In genomic region chr17:44947461-44948314, GRCh38 we compare ENCODE assay signal across 8 cellular contexts. TPM values are rescaled to one million over a fixed set of nuclear protein-coding genes. Genes with fewer than 3 reads are reported as not detected.
A peak's percentile ranks its signal among the peaks of the same experiment; 100 is the strongest.
DNase-seq lines count a peak whose midpoint lies in the region; ATAC-seq and TF ChIP-seq lines count a peak whose summit lies in the region.

KIF18B (minus strand) TSS chr17:44947773; CDS start chr17:44936344, 11,429 bp downstream.

- DNase-seq in DMS153 treated with DMSO at 0.1 percent for 48 hours (lab: John Stamatoyannopoulos, UW; ENCODE audit: unreplicated experiment) (peak; percentile 90), PC-3 (peak; percentile 99), activated T-cell treated with anti-CD3 and anti-CD28 coated beads for 4 hours (peak; percentile 80), epithelial cell of proximal tubule (ENCODE audit: low read depth) (peak; percentile 68)
- DNase-seq in Jurkat, Clone E6-1 (ENCODE audit: low read depth, low spot score), result peak; percentile 98
- peak; percentile 71 to 82 for DNase-seq in stimulated activated CD8-positive, alpha-beta memory T cell treated with anti-CD3 and anti-CD28 coated beads, Interleukin-4, amount 100 ng/mL, for 4 hours (ENCODE audit: low read depth in 2 of 2, low spot score in 1 of 2)

- no peaks in the 10 kb centered on the region for H3F3A ChIP-seq in PC-3 (ENCODE audit: low read length, unreplicated experiment)

- H3K4me1 ChIP-seq in PC-3 (ENCODE audit: insufficient read depth, low read length) (peaks cover 36% of the 10 kb centered on the region), mucosa of rectum (ENCODE audit: control insufficient read depth in 2 of 2, insufficient read depth in 2 of 2, low read length in 2 of 2) (peaks cover 4 to 9% of the 10 kb centered on the region in 2 donors)

- H3K27ac ChIP-seq in PC-3 (ENCODE audit: low read length) (peak within 1 kb of the TSS; percentile 72), mucosa of rectum (ENCODE audit: low read depth in 2 of 2, low read length in 2 of 2) (peak within 1 kb of the TSS in 1 of 2 donors; percentile 23)

- H3K9ac ChIP-seq in PC-3 (ENCODE audit: low read length) (peak within 1 kb of the TSS; percentile 96), mucosa of rectum (ENCODE audit: low read depth in 1 of 2, low read length in 2 of 2) (peak within 1 kb of the TSS; percentile 49 to 80)

- BruUV-seq in PC-3 (replicated peaks; lab: Mats Ljungman, UMichigan), result TSS peak; percentile 99

- no peaks in the 10 kb centered on the region for H3K9me3 ChIP-seq in PC-3 (ENCODE audit: low read length)
- H3K9me3 ChIP-seq in mucosa of rectum (ENCODE audit: control insufficient read depth in 2 of 2, low read length in 2 of 2), result no peaks in the 10 kb centered on the region

- POLR2A ChIA-PET in PC-3 (lab: Charles Lee; ENCODE audit: unreplicated experiment), result interaction anchor here (0.6 kb wide), 3 partner anchors 30 to 723 kb away, joined by 6 to 8 read pairs (median 8); no protein-coding TSS in a partner anchor

- H3K4me2 ChIP-seq in PC-3 (ENCODE audit: low read length), result peak within 1 kb of the TSS; percentile 86

- TF ChIP-seq CTCF in PC-3 (conservative IDR thresholded peaks at IDR 0.05; ENCODE audit: low read depth, low read length), result peak; percentile 37; the same call in 1 of the 2 replicates
- no peak for TF ChIP-seq CTCF in epithelial cell of proximal tubule (conservative IDR thresholded peaks at IDR 0.05; ENCODE audit: low read depth, low read length)

- CTCF ChIA-PET in PC-3 (lab: Charles Lee), result interaction anchor here (0.8 kb wide), 1 partner anchor 28 kb away, joined by 4 read pairs; no protein-coding TSS in a partner anchor

- intact Hi-C loops in PC-3 (cut with micrococcal nuclease), result loop anchor here (1.0 kb wide), 2 partner anchors 21 to 104 kb away; partner anchors contain the start of genes C1QL1 and DCAKD

- H3K27me3 ChIP-seq in PC-3 (ENCODE audit: low read length) (no peaks in the 10 kb centered on the region), mucosa of rectum (ENCODE audit: control insufficient read depth in 2 of 2, insufficient read depth in 2 of 2, low read length in 2 of 2) (no peaks in the 10 kb centered on the region)

- H4K20me1 ChIP-seq in PC-3 (ENCODE audit: low read length), result peaks cover 19% of the 10 kb centered on the region

- H3K79me2 ChIP-seq in PC-3 (ENCODE audit: low read length), result peaks cover 55% of the 10 kb centered on the region

- H2AFZ ChIP-seq in PC-3 (ENCODE audit: low read length), result peak within 1 kb of the TSS; percentile 69

- peaks cover 4% of the 10 kb centered on the region for H3K36me3 ChIP-seq in PC-3 (ENCODE audit: low read depth, low read length)
- H3K36me3 ChIP-seq in mucosa of rectum (ENCODE audit: control insufficient read depth in 2 of 2, insufficient read depth in 2 of 2, low read length in 2 of 2), result no peaks in the 10 kb centered on the region

- ATAC-seq in GM21529 (IDR thresholded peaks at IDR 0.05; ENCODE audit: unreplicated experiment), result peak; percentile 90
- peak; percentile 97 for ATAC-seq in PC-3

- H3K4me3 ChIP-seq in Jurkat, Clone E6-1 (ENCODE audit: low read length), result peak within 1 kb of the TSS; percentile 78
- H3K4me3 ChIP-seq in PC-3 (ENCODE audit: low read length) (peak within 1 kb of the TSS; percentile 87), epithelial cell of proximal tubule (ENCODE audit: low read depth, low read length) (peak within 1 kb of the TSS; percentile 86), mucosa of rectum (ENCODE audit: low read length in 2 of 2) (peak within 1 kb of the TSS; percentile 60 to 95)

- H3K9me2 ChIP-seq in PC-3 (replicated peaks; ENCODE audit: low read length), result no peaks in the 10 kb centered on the region

RNA-seq across cellular contexts. Expression of gene KIF18B, which starts in this region (rescaled TPM):
- polyA plus RNA-seq in Jurkat, Clone E6-1 (2012; ENCODE audit: insufficient read depth, insufficient read length), result 41.5 TPM
- total RNA-seq in PC-3 (2014; rRNA removed), result 25.0 and 28.5 TPM in 2 replicates
- total RNA-seq in epithelial cell of proximal tubule, result 22.5 and 26.3 TPM in 2 replicates
